ENCODE assay signal across 16 cellular contexts in the genomic region with DNA sequence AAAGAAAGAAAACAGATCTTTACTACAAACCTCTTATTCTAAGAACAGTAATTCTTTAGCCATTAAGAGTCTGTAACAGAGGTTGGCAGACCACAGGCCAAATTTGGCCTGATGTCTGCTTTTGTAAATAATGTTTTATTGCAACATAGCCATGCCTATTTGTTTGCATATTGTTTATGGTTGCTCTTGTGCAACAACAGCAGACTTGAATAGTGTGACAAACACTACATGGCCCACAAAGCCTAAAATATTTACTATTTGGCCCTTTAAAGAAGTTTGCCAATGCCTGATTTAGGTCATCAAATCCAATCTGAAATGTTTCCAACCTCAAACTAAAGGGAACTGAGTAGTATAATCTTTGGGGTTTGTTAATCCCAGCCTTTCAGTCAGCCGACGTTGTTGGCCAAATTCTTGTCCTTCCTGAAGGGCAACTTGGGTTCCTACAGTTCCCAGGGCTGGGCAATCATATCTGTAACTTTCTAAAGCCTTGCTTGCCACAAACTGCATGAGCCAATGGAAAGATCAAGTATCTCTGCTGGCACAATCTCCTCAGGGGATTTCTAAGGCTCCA. TPM values are rescaled to one million over a fixed set of nuclear protein-coding genes. Genes with fewer than 3 reads are reported as not detected.
A peak's percentile ranks its signal among the peaks of the same experiment; 100 is the strongest.
DNase-seq lines count a peak whose midpoint lies in the region; ATAC-seq, FAIRE-seq and TF ChIP-seq lines count a peak whose summit lies in the region.
"Had no signal": no experiment of that assay in that cellular context is flagged by ENCODE, and none has a peak within 500 bp of the region (broad histone marks: within the 10 kb centered on the region; RNA-seq: fewer than 3 reads in every experiment).

No MANE protein-coding gene starts in this region.

- DNase-seq in AG09309 (ENCODE audit: low read depth): peak; percentile 24
- DNase-seq in SK-N-MC (ENCODE audit: low read depth, low spot score): no peak
- DNase-seq in pancreas: no peak
- no peak for DNase-seq in effector CD8-positive, alpha-beta T cell (lab: John Stamatoyannopoulos, UW)
- no peak for DNase-seq in globus pallidus (ENCODE audit: low spot score)
- DNase-seq in T1000 (lab: John Stamatoyannopoulos, UW): no peak
- DNase-seq: activated naive CD8-positive, alpha-beta T cell treated with anti-CD3 and anti-CD28 coated beads, Interleukin-2, amount 10 ng/mL, durations not matched to agents 7 days and 5 days; hippocampal formation; NCI-H1105 treated with DMSO at 0.1 percent for 48 hours; NCI-H69; stimulated activated CD4-positive, alpha-beta T cell treated with anti-CD3 and anti-CD28 coated beads, Interleukin-2, amount 100 ng/mL, for 24 hours had no signal

- no peak overlapping the region for H3K9ac ChIP-seq in SK-N-MC (ENCODE audit: insufficient read length)

- TF ChIP-seq EP300 in gastroesophageal sphincter (IDR thresholded peaks at IDR 0.05): no peak

- H3K4me3 ChIP-seq in AG09309 (ENCODE audit: control insufficient read depth, low read depth, low read length): no peak overlapping the region
- H3K4me3 ChIP-seq in SK-N-MC: no peak overlapping the region
- H3K4me3 ChIP-seq in gastroesophageal sphincter: no peak overlapping the region
- no peak overlapping the region for H3K4me3 ChIP-seq in pancreas
- H3K4me3 ChIP-seq: HAP-1 had no signal

- no peak for TF ChIP-seq CTCF in AG09309 (IDR thresholded peaks at IDR 0.05; ENCODE audit: control insufficient read depth, insufficient read depth, low read depth, low read length, missing control alignments)
- TF ChIP-seq CTCF in gastroesophageal sphincter (IDR thresholded peaks at IDR 0.05): no peak
- no peak for TF ChIP-seq CTCF in pancreas (IDR thresholded peaks at IDR 0.05)

- no peaks in the 10 kb centered on the region for H3K4me1 ChIP-seq in gastroesophageal sphincter
- peaks cover 8 to 11% (median 9%) of the 10 kb centered on the region in 3 donors for H3K4me1 ChIP-seq in pancreas
- H3K4me1 ChIP-seq: HAP-1 had no signal

- H3K27me3 ChIP-seq in gastroesophageal sphincter: no peaks in the 10 kb centered on the region
- no peaks in the 10 kb centered on the region for H3K27me3 ChIP-seq in pancreas

- ATAC-seq in gastroesophageal sphincter: peak; percentile 57
- peak; percentile 67 to 87 (median 79) for ATAC-seq in pancreas
- no peak for ATAC-seq in GM18511 (IDR thresholded peaks at IDR 0.05; ENCODE audit: unreplicated experiment)

- intact Hi-C loops in pancreas (cut with DNase I): no loop called here

- 37 to 38% methylated on average over 2 of the region's 2 CpGs for WGBS in gastroesophageal sphincter (ENCODE audit: low coverage in 1 of 2), 2 donors
- 13 to 14% methylated on average over 2 of the region's 2 CpGs for WGBS in pancreas, 2 donors

- H3K27ac ChIP-seq in SK-N-MC (0 out of 2 replicates have a peak overlapping the region, but pooled peaks have one; percentile 23), gastroesophageal sphincter (peak overlapping the region in 1 of 4 donors; percentile 18), pancreas (peak overlapping the region in 1 of 4 donors; percentile 51)

- no peak for FAIRE-seq in pancreas (lab: Jason Lieb, UNC)
- FAIRE-seq: HTR-8/SVneo, TTC549 had no signal

- H3K36me3 ChIP-seq in SK-N-MC (ENCODE audit: insufficient read depth, low read length) (peaks cover 86% of the 10 kb centered on the region), gastroesophageal sphincter (peaks cover 9 to 98% of the 10 kb centered on the region in 2 donors), pancreas (peaks cover 0 to 52% (median 16%) of the 10 kb centered on the region in 3 donors)

- TF ChIP-seq POLR2A in gastroesophageal sphincter (IDR thresholded peaks at IDR 0.05): no peak

- no peaks in the 10 kb centered on the region for H3K9me3 ChIP-seq in SK-N-MC (ENCODE audit: low read depth, low read length)
- H3K9me3 ChIP-seq in gastroesophageal sphincter: no peaks in the 10 kb centered on the region
- no peaks in the 10 kb centered on the region for H3K9me3 ChIP-seq in pancreas
- H3K9me3 ChIP-seq: HAP-1 had no signal

RNA-seq across cellular contexts. Expression of a gene that starts 33.9 kb away (rescaled TPM):
- total RNA-seq in gastroesophageal sphincter (10 to 100 TPM; 39.6 to 51.2 (median 39.9) TPM), pancreas (10 to 100 TPM; 11.1 to 21.4 (median 12.9) TPM)
- 10 to 100 TPM; 11.5 to 17.3 TPM for polyA plus RNA-seq in pancreas

RNA-seq across cellular contexts. Expression of a gene that starts 47.4 kb away (rescaled TPM):
- total RNA-seq in gastroesophageal sphincter (100 to 1,000 TPM in 2 of 4 donors, 10 to 100 TPM in 2; 69.1 to 109 (median 92.2) TPM), pancreas (10 to 100 TPM; 44.5 to 57.4 (median 49.5) TPM)
- 10 to 100 TPM; 12.7 to 21.2 TPM for polyA plus RNA-seq in pancreas
